Comparison of ENCODE assay signal across 1 cellular context in the genomic region with DNA sequence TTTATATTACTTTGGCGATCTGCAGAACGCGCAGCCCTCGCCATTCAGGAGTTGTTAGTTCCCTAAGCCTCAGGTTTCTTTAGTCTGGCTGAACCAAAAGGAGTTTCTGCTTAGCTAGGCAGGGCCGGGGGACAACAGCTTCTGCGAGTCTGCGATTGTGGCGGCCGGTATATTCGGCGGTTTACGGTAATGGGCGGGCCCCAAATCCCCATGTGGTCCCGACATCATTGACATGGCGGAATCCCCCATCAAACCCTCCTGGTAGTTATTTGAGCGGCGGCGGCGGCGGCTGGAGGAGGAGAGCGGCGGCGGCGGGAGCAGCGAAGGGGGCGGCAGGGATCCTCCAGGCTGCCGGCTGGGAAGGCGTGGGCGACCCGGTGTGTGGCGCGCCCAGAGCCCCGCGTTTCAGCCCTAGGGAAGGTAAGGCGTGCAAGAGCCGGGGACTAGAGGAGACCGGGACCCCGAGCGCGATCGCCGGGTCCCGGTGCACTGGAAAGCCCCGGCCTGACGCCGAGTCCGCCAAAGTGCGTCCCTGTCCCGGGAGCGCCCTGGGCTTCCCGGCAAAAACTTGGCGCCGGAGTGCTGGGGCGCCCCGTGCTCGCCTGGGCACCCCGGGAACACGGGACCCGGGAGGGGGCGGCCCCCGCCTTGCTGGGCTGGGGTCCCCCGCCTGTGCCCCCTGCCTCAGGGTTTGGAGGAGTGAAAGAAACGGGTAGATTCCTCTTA.
TF ChIP-seq lines count a peak whose summit lies in the region.

A gene (plus strand): TSS at position 227 of the 726 bp plus-strand sequence. CDS start 72,902 bp downstream, outside the sequence.

TF ChIP-seq in HepG2, 621 proteins besides CTCF, POLR2A, EP300 and RAD21 (continued from another document and continues in another):
- no peak for TF ChIP-seq DPF2 (CRISPR knock-in tag; IDR thresholded peaks at IDR 0.05; ENCODE audit: borderline replicate concordance, low read depth)
- peak; percentile 89 for TF ChIP-seq SAP130 (CRISPR knock-in tag; IDR thresholded peaks at IDR 0.05; ENCODE audit: low read depth)
- 0 out of 2 replicates have a peak, but pooled peaks have one; percentile 21 for TF ChIP-seq ZNF547 (CRISPR knock-in tag; IDR thresholded peaks at IDR 0.05)
- TF ChIP-seq TCF7L2 (IDR thresholded peaks at IDR 0.05; ENCODE audit: low read depth, low read length), result no peak
- TF ChIP-seq, protein P1, sequence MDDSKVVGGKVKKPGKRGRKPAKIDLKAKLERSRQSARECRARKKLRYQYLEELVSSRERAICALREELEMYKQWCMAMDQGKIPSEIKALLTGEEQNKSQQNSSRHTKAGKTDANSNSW (CRISPR knock-in tag; IDR thresholded peaks at IDR 0.05; ENCODE audit: borderline replicate concordance), result no peak
- TF ChIP-seq, protein P2, sequence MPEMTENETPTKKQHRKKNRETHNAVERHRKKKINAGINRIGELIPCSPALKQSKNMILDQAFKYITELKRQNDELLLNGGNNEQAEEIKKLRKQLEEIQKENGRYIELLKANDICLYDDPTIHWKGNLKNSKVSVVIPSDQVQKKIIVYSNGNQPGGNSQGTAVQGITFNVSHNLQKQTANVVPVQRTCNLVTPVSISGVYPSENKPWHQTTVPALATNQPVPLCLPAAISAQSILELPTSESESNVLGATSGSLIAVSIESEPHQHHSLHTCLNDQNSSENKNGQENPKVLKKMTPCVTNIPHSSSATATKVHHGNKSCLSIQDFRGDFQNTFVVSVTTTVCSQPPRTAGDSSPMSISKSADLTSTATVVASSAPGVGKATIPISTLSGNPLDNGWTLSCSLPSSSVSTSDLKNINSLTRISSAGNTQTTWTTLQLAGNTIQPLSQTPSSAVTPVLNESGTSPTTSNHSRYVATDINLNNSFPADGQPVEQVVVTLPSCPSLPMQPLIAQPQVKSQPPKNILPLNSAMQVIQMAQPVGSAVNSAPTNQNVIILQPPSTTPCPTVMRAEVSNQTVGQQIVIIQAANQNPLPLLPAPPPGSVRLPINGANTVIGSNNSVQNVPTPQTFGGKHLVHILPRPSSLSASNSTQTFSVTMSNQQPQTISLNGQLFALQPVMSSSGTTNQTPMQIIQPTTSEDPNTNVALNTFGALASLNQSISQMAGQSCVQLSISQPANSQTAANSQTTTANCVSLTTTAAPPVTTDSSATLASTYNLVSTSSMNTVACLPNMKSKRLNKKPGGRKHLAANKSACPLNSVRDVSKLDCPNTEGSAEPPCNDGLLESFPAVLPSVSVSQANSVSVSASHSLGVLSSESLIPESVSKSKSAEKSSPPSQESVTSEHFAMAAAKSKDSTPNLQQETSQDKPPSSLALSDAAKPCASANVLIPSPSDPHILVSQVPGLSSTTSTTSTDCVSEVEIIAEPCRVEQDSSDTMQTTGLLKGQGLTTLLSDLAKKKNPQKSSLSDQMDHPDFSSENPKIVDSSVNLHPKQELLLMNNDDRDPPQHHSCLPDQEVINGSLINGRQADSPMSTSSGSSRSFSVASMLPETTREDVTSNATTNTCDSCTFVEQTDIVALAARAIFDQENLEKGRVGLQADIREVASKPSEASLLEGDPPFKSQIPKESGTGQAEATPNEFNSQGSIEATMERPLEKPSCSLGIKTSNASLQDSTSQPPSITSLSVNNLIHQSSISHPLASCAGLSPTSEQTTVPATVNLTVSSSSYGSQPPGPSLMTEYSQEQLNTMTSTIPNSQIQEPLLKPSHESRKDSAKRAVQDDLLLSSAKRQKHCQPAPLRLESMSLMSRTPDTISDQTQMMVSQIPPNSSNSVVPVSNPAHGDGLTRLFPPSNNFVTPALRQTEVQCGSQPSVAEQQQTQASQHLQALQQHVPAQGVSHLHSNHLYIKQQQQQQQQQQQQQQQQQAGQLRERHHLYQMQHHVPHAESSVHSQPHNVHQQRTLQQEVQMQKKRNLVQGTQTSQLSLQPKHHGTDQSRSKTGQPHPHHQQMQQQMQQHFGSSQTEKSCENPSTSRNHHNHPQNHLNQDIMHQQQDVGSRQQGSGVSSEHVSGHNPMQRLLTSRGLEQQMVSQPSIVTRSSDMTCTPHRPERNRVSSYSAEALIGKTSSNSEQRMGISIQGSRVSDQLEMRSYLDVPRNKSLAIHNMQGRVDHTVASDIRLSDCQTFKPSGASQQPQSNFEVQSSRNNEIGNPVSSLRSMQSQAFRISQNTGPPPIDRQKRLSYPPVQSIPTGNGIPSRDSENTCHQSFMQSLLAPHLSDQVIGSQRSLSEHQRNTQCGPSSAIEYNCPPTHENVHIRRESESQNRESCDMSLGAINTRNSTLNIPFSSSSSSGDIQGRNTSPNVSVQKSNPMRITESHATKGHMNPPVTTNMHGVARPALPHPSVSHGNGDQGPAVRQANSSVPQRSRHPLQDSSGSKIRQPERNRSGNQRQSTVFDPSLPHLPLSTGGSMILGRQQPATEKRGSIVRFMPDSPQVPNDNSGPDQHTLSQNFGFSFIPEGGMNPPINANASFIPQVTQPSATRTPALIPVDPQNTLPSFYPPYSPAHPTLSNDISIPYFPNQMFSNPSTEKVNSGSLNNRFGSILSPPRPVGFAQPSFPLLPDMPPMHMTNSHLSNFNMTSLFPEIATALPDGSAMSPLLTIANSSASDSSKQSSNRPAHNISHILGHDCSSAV (CRISPR knock-in tag; IDR thresholded peaks at IDR 0.05; ENCODE audit: borderline replicate concordance), result no peak; the same call in 1 of the 2 replicates
- 0 out of 2 replicates have a peak, but pooled peaks have one; percentile 87 for TF ChIP-seq ZNF75D (CRISPR knock-in tag; IDR thresholded peaks at IDR 0.05; ENCODE audit: borderline replicate concordance)
- TF ChIP-seq HHEX (CRISPR knock-in tag; IDR thresholded peaks at IDR 0.05), result no peak
- no peak; the same call in 1 of the 2 replicates for TF ChIP-seq REPIN1 (CRISPR knock-in tag; IDR thresholded peaks at IDR 0.05; ENCODE audit: borderline replicate concordance, low read depth)
- TF ChIP-seq ZNF460 (CRISPR knock-in tag; IDR thresholded peaks at IDR 0.05; ENCODE audit: borderline replicate concordance), result no peak; the same call in 1 of the 2 replicates
- TF ChIP-seq, protein P3, sequence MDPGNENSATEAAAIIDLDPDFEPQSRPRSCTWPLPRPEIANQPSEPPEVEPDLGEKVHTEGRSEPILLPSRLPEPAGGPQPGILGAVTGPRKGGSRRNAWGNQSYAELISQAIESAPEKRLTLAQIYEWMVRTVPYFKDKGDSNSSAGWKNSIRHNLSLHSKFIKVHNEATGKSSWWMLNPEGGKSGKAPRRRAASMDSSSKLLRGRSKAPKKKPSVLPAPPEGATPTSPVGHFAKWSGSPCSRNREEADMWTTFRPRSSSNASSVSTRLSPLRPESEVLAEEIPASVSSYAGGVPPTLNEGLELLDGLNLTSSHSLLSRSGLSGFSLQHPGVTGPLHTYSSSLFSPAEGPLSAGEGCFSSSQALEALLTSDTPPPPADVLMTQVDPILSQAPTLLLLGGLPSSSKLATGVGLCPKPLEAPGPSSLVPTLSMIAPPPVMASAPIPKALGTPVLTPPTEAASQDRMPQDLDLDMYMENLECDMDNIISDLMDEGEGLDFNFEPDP (CRISPR knock-in tag; conservative IDR thresholded peaks at IDR 0.05), result 0 out of 2 replicates have a peak, but pooled peaks have one; percentile 52
- TF ChIP-seq, protein P4, sequence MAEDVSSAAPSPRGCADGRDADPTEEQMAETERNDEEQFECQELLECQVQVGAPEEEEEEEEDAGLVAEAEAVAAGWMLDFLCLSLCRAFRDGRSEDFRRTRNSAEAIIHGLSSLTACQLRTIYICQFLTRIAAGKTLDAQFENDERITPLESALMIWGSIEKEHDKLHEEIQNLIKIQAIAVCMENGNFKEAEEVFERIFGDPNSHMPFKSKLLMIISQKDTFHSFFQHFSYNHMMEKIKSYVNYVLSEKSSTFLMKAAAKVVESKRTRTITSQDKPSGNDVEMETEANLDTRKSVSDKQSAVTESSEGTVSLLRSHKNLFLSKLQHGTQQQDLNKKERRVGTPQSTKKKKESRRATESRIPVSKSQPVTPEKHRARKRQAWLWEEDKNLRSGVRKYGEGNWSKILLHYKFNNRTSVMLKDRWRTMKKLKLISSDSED (CRISPR knock-in tag; IDR thresholded peaks at IDR 0.05), result no peak
- TF ChIP-seq SSRP1 (CRISPR knock-in tag; IDR thresholded peaks at IDR 0.05), result peak; percentile 62; the same call in 1 of the 2 replicates
- TF ChIP-seq, protein P5, sequence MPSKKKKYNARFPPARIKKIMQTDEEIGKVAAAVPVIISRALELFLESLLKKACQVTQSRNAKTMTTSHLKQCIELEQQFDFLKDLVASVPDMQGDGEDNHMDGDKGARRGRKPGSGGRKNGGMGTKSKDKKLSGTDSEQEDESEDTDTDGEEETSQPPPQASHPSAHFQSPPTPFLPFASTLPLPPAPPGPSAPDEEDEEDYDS (CRISPR knock-in tag; IDR thresholded peaks at IDR 0.05), result peak; percentile 97
- TF ChIP-seq LCORL (IDR thresholded peaks at IDR 0.05), result no peak
- TF ChIP-seq LCORL (CRISPR knock-in tag; IDR thresholded peaks at IDR 0.05), result peak; percentile 68
- TF ChIP-seq KDM5B (CRISPR knock-in tag; IDR thresholded peaks at IDR 0.05; ENCODE audit: borderline replicate concordance), result no peak; the same call in 1 of the 2 replicates
- no peak for TF ChIP-seq RORA (CRISPR knock-in tag; IDR thresholded peaks at IDR 0.05)
- no peak for TF ChIP-seq MAFG (CRISPR knock-in tag; IDR thresholded peaks at IDR 0.05)
- TF ChIP-seq CBX5 (CRISPR knock-in tag; IDR thresholded peaks at IDR 0.05; ENCODE audit: borderline replicate concordance), result peak; percentile 87; the same call in 1 of the 2 replicates
- TF ChIP-seq, protein P6, sequence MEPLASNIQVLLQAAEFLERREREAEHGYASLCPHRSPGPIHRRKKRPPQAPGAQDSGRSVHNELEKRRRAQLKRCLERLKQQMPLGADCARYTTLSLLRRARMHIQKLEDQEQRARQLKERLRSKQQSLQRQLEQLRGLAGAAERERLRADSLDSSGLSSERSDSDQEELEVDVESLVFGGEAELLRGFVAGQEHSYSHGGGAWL (CRISPR knock-in tag; IDR thresholded peaks at IDR 0.05), result peak; percentile 80; the same call in 1 of the 2 replicates
- TF ChIP-seq, protein P7, sequence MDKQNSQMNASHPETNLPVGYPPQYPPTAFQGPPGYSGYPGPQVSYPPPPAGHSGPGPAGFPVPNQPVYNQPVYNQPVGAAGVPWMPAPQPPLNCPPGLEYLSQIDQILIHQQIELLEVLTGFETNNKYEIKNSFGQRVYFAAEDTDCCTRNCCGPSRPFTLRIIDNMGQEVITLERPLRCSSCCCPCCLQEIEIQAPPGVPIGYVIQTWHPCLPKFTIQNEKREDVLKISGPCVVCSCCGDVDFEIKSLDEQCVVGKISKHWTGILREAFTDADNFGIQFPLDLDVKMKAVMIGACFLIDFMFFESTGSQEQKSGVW (CRISPR knock-in tag; IDR thresholded peaks at IDR 0.05; ENCODE audit: borderline replicate concordance), result no peak
- no peak for TF ChIP-seq ZEB1 (IDR thresholded peaks at IDR 0.05; ENCODE audit: insufficient replicate concordance, low read depth)
- no peak for TF ChIP-seq TCF7 (IDR thresholded peaks at IDR 0.05; ENCODE audit: low read depth)
- 0 out of 2 replicates have a peak, but pooled peaks have one; percentile 22 for TF ChIP-seq ZNF329 (CRISPR knock-in tag; IDR thresholded peaks at IDR 0.05; ENCODE audit: low read depth)
- TF ChIP-seq YY1 (IDR thresholded peaks at IDR 0.05; ENCODE audit: insufficient read depth, insufficient replicate concordance, low read depth, low read length), result peak; percentile 94
- TF ChIP-seq SRY (CRISPR knock-in tag; IDR thresholded peaks at IDR 0.05), result no peak; the same call in 1 of the 2 replicates
- TF ChIP-seq, protein P8, sequence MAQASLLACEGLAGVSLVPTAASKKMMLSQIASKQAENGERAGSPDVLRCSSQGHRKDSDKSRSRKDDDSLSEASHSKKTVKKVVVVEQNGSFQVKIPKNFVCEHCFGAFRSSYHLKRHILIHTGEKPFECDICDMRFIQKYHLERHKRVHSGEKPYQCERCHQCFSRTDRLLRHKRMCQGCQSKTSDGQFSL (CRISPR knock-in tag; IDR thresholded peaks at IDR 0.05), result peak; percentile 17; the same call in 1 of the 2 replicates
- no peak for TF ChIP-seq ATM (IDR thresholded peaks at IDR 0.05; ENCODE audit: borderline replicate concordance)
- TF ChIP-seq ZFYVE20 (CRISPR knock-in tag; IDR thresholded peaks at IDR 0.05; ENCODE audit: borderline replicate concordance, low read depth), result 0 out of 2 replicates have a peak, but pooled peaks have one; percentile 58
- TF ChIP-seq FOXP1 (IDR thresholded peaks at IDR 0.05), result no peak
- no peak for TF ChIP-seq FOXP1 (CRISPR knock-in tag; IDR thresholded peaks at IDR 0.05)
- TF ChIP-seq, protein P9, sequence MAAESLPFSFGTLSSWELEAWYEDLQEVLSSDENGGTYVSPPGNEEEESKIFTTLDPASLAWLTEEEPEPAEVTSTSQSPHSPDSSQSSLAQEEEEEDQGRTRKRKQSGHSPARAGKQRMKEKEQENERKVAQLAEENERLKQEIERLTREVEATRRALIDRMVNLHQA (CRISPR knock-in tag; IDR thresholded peaks at IDR 0.05), result no peak
- no peak for TF ChIP-seq ZNF816 (CRISPR knock-in tag; IDR thresholded peaks at IDR 0.05; ENCODE audit: borderline replicate concordance)
- no peak for TF ChIP-seq ZFP36 (IDR thresholded peaks at IDR 0.05; ENCODE audit: borderline replicate concordance, low read depth, low read length, partially characterized antibody)
- no peak for TF ChIP-seq SATB2 (CRISPR knock-in tag; IDR thresholded peaks at IDR 0.05)
- TF ChIP-seq, protein P10, sequence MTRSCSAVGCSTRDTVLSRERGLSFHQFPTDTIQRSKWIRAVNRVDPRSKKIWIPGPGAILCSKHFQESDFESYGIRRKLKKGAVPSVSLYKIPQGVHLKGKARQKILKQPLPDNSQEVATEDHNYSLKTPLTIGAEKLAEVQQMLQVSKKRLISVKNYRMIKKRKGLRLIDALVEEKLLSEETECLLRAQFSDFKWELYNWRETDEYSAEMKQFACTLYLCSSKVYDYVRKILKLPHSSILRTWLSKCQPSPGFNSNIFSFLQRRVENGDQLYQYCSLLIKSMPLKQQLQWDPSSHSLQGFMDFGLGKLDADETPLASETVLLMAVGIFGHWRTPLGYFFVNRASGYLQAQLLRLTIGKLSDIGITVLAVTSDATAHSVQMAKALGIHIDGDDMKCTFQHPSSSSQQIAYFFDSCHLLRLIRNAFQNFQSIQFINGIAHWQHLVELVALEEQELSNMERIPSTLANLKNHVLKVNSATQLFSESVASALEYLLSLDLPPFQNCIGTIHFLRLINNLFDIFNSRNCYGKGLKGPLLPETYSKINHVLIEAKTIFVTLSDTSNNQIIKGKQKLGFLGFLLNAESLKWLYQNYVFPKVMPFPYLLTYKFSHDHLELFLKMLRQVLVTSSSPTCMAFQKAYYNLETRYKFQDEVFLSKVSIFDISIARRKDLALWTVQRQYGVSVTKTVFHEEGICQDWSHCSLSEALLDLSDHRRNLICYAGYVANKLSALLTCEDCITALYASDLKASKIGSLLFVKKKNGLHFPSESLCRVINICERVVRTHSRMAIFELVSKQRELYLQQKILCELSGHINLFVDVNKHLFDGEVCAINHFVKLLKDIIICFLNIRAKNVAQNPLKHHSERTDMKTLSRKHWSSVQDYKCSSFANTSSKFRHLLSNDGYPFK (CRISPR knock-in tag; IDR thresholded peaks at IDR 0.05; ENCODE audit: borderline replicate concordance), result peak; percentile 78; the same call in 1 of the 2 replicates
- TF ChIP-seq, protein P11, sequence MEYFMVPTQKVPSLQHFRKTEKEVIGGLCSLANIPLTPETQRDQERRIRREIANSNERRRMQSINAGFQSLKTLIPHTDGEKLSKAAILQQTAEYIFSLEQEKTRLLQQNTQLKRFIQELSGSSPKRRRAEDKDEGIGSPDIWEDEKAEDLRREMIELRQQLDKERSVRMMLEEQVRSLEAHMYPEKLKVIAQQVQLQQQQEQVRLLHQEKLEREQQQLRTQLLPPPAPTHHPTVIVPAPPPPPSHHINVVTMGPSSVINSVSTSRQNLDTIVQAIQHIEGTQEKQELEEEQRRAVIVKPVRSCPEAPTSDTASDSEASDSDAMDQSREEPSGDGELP (IDR thresholded peaks at IDR 0.05; ENCODE audit: borderline replicate concordance, low read depth), result peak; percentile 61
